In genomic region chr1:193234523-193234922, GRCh38 we compare ENCODE assay signal across 34 cellular contexts. TPM values are rescaled to one million over a fixed set of nuclear protein-coding genes. Genes with fewer than 3 reads are reported as not detected.
"Had no signal": no experiment of that assay in that cellular context is flagged by ENCODE, and none has a peak within 500 bp of the region (broad histone marks: within the 10 kb centered on the region; RNA-seq: fewer than 3 reads in every experiment).

No MANE protein-coding gene starts in this region.

- H2AFZ ChIP-seq: PC-9 had no signal

- H3K4me3 ChIP-seq: MG63, PC-9, SJCRH30, SK-N-MC had no signal

- H3K27me3 ChIP-seq: MG63, SJCRH30 had no signal

- H3K4me1 ChIP-seq: SJCRH30 had no signal

- H3K27ac ChIP-seq: PC-9, RWPE1, SJCRH30, SK-N-MC had no signal

- H3K9me3 ChIP-seq: MG63, SJCRH30 had no signal

- DNase-seq: Kasumi-1, KG1, MG63, NCI-H1048, NCI-H1092 treated with DMSO at 0.1 percent for 48 hours, NCI-H1105 treated with DMSO at 0.1 percent for 48 hours, NCI-H1417, NCI-H1436, NCI-H146, NCI-H1694, NCI-H187, NCI-H1930, NCI-H2029 treated with DMSO at 0.1 percent for 48 hours, NCI-H2081 treated with DMSO at 0.1 percent for 48 hours, NCI-H2107, NCI-H2171, NCI-H226, NCI-H446 treated with DMSO at 0.1 percent for 48 hours, NCI-H510A, NCI-H524, NCI-H526, NCI-H69, NCI-H748 treated with DMSO at 0.1 percent for 48 hours, NCI-H82, PC-9, SHP77, SIG-M5, SJCRH30 had no signal

- H3K4me2 ChIP-seq: PC-9 had no signal

- ATAC-seq: Panc1, Right ventricle myocardium inferior, SK-N-SH treated with all-trans-retinoic acid at 6 μM for 48 hours had no signal

RNA-seq across cellular contexts. Expression of gene B3GALT2, which starts 48.1 kb away (rescaled TPM):
- total RNA-seq: OCI-LY7, PC-9 had no signal
